In the genomic region with DNA sequence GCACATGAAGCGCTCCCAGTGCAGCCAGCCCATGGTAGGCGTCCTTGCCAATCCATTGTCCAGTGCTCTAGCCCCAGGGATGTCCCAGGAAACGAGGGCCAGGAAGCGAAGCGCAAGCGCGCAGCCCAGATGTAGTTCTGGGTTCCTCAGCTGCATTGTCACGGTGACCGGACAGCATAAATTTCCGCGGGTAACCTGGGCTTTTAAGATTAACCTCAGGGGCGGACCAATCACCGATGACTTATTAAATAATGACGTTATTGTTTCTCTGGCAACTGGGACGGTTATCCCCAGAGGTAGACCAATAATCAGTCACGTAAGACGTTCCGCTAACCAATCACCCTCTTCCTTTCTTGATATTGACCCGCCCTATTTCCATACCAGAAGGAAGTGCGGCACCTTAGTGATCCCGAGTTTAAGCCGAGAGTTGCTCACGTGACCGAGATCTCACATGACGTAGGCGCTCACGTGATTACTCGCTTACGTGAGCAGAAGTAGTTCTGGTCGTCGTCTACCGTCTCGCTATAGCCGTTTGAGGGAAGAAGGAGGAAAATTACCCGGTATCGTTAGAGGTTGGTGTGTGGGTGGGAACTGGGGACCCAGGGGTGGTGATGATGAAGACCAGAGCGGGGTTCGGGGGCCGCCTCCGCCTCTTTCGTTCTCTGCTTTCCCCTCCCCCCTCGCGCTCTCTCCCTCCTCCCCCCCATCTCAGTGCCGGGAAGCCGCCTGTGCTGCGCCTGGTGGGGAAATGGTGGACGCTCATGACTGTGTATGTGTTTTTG, we compare ENCODE assay signal across 1 cellular context.
A peak's percentile ranks its signal among the peaks of the same experiment; 100 is the strongest.
TF ChIP-seq lines count a peak whose summit lies in the region.

A gene (minus strand): TSS at position 178 of the 782 bp plus-strand sequence. CDS start 22 bp downstream, at position 156.
A gene with protein sequence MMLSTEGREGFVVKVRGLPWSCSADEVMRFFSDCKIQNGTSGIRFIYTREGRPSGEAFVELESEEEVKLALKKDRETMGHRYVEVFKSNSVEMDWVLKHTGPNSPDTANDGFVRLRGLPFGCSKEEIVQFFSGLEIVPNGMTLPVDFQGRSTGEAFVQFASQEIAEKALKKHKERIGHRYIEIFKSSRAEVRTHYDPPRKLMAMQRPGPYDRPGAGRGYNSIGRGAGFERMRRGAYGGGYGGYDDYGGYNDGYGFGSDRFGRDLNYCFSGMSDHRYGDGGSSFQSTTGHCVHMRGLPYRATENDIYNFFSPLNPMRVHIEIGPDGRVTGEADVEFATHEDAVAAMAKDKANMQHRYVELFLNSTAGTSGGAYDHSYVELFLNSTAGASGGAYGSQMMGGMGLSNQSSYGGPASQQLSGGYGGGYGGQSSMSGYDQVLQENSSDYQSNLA (plus strand): TSS at position 475 of the 782 bp plus-strand sequence. CDS start 3,767 bp downstream, outside the sequence.

TF ChIP-seq in HEK293, 187 proteins besides CTCF, POLR2A, EP300 and RAD21 (continued from another document and continues in another):
- TF ChIP-seq, protein P1, sequence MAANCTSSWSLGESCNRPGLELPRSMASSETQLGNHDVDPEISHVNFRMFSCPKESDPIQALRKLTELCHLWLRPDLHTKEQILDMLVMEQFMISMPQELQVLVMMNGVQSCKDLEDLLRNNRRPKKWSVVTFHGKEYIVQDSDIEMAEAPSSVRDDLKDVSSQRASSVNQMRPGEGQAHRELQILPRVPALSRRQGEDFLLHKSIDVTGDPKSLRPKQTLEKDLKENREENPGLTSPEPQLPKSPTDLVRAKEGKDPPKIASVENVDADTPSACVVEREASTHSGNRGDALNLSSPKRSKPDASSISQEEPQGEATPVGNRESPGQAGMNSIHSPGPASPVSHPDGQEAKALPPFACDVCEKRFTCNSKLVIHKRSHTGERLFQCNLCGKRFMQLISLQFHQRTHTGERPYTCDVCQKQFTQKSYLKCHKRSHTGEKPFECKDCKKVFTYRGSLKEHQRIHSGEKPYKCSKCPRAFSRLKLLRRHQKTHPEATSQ (tag by site-specific recombination; IDR thresholded peaks at IDR 0.05): no peak
- TF ChIP-seq ZNF473 (tag by site-specific recombination; IDR thresholded peaks at IDR 0.05): no peak
- no peak for TF ChIP-seq ZNF16 (tag by site-specific recombination; IDR thresholded peaks at IDR 0.05; ENCODE audit: low read depth)
- TF ChIP-seq ZXDB (tag by site-specific recombination; IDR thresholded peaks at IDR 0.05): peak; percentile 98
- TF ChIP-seq ZNF626 (tag by site-specific recombination; IDR thresholded peaks at IDR 0.05): no peak
- TF ChIP-seq ZNF514 (tag by site-specific recombination; IDR thresholded peaks at IDR 0.05): no peak
- TF ChIP-seq, protein P2, sequence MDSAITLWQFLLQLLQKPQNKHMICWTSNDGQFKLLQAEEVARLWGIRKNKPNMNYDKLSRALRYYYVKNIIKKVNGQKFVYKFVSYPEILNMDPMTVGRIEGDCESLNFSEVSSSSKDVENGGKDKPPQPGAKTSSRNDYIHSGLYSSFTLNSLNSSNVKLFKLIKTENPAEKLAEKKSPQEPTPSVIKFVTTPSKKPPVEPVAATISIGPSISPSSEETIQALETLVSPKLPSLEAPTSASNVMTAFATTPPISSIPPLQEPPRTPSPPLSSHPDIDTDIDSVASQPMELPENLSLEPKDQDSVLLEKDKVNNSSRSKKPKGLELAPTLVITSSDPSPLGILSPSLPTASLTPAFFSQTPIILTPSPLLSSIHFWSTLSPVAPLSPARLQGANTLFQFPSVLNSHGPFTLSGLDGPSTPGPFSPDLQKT (IDR thresholded peaks at IDR 0.05; ENCODE audit: borderline replicate concordance, low read depth, low read length): no peak
- no peak for TF ChIP-seq SCRT1 (tag by site-specific recombination; IDR thresholded peaks at IDR 0.05; ENCODE audit: borderline replicate concordance)
- TF ChIP-seq ZNF138 (tag by site-specific recombination; IDR thresholded peaks at IDR 0.05; ENCODE audit: borderline replicate concordance): no peak
- TF ChIP-seq ZNF777 (tag by site-specific recombination; IDR thresholded peaks at IDR 0.05; ENCODE audit: borderline replicate concordance): no peak
- no peak for TF ChIP-seq ZNF184 (tag by site-specific recombination; IDR thresholded peaks at IDR 0.05)
- TF ChIP-seq ZNF529 (tag by site-specific recombination; IDR thresholded peaks at IDR 0.05; ENCODE audit: insufficient replicate concordance): no peak
- TF ChIP-seq, protein P3, sequence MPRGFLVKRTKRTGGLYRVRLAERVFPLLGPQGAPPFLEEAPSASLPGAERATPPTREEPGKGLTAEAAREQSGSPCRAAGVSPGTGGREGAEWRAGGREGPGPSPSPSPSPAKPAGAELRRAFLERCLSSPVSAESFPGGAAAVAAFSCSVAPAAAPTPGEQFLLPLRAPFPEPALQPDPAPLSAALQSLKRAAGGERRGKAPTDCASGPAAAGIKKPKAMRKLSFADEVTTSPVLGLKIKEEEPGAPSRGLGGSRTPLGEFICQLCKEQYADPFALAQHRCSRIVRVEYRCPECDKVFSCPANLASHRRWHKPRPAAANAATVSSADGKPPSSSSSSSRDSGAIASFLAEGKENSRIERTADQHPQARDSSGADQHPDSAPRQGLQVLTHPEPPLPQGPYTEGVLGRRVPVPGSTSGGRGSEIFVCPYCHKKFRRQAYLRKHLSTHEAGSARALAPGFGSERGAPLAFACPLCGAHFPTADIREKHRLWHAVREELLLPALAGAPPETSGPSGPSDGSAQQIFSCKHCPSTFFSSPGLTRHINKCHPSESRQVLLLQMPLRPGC (tag by site-specific recombination; IDR thresholded peaks at IDR 0.05): peak; percentile 96
- TF ChIP-seq RBAK (tag by site-specific recombination; IDR thresholded peaks at IDR 0.05): no peak
- peak; percentile 96 for TF ChIP-seq ZNF391 (tag by site-specific recombination; IDR thresholded peaks at IDR 0.05; ENCODE audit: borderline replicate concordance, low read depth)
- TF ChIP-seq, protein P4, sequence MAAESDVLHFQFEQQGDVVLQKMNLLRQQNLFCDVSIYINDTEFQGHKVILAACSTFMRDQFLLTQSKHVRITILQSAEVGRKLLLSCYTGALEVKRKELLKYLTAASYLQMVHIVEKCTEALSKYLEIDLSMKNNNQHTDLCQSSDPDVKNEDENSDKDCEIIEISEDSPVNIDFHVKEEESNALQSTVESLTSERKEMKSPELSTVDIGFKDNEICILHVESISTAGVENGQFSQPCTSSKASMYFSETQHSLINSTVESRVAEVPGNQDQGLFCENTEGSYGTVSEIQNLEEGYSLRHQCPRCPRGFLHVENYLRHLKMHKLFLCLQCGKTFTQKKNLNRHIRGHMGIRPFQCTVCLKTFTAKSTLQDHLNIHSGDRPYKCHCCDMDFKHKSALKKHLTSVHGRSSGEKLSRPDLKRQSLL (tag by site-specific recombination; IDR thresholded peaks at IDR 0.05): no peak
- TF ChIP-seq ZNF274 (IDR thresholded peaks at IDR 0.05; ENCODE audit: low read length): no peak
- TF ChIP-seq ZNF274 (tag by site-specific recombination; IDR thresholded peaks at IDR 0.05; ENCODE audit: borderline replicate concordance): no peak
- TF ChIP-seq ZNF561 (tag by site-specific recombination; IDR thresholded peaks at IDR 0.05; ENCODE audit: borderline replicate concordance): peak; percentile 51
- no peak for TF ChIP-seq ZNF248 (tag by site-specific recombination; IDR thresholded peaks at IDR 0.05)
- peak; percentile 72 for TF ChIP-seq ZNF146 (tag by site-specific recombination; IDR thresholded peaks at IDR 0.05)
- TF ChIP-seq ZNF350 (tag by site-specific recombination; IDR thresholded peaks at IDR 0.05): peak; percentile 3
- TF ChIP-seq ZNF140 (tag by site-specific recombination; IDR thresholded peaks at IDR 0.05): no peak
- peak; percentile 91 for TF ChIP-seq ZFP37 (tag by site-specific recombination; IDR thresholded peaks at IDR 0.05)
- peak; percentile 88 for TF ChIP-seq ZNF610 (tag by site-specific recombination; IDR thresholded peaks at IDR 0.05; ENCODE audit: borderline replicate concordance)
- TF ChIP-seq GLI4 (tag by site-specific recombination; IDR thresholded peaks at IDR 0.05): peak; percentile 84; the same call in 1 of the 2 replicates
- peak; percentile 94 for TF ChIP-seq KLF16 (tag by site-specific recombination; IDR thresholded peaks at IDR 0.05)
- TF ChIP-seq ZFP3 (tag by site-specific recombination; IDR thresholded peaks at IDR 0.05; ENCODE audit: low read depth): no peak
- peak; percentile 95 for TF ChIP-seq SP7 (tag by site-specific recombination; IDR thresholded peaks at IDR 0.05)
- TF ChIP-seq, protein P5, sequence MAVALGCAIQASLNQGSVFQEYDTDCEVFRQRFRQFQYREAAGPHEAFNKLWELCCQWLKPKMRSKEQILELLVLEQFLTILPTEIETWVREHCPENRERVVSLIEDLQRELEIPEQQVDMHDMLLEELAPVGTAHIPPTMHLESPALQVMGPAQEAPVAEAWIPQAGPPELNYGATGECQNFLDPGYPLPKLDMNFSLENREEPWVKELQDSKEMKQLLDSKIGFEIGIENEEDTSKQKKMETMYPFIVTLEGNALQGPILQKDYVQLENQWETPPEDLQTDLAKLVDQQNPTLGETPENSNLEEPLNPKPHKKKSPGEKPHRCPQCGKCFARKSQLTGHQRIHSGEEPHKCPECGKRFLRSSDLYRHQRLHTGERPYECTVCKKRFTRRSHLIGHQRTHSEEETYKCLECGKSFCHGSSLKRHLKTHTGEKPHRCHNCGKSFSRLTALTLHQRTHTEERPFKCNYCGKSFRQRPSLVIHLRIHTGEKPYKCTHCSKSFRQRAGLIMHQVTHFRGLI (tag by site-specific recombination; IDR thresholded peaks at IDR 0.05): no peak
- no peak for TF ChIP-seq ZNF223 (tag by site-specific recombination; IDR thresholded peaks at IDR 0.05)
- TF ChIP-seq ZNF560 (tag by site-specific recombination; IDR thresholded peaks at IDR 0.05; ENCODE audit: borderline replicate concordance): no peak
- TF ChIP-seq ZNF175 (tag by site-specific recombination; IDR thresholded peaks at IDR 0.05): no peak
- TF ChIP-seq OVOL3 (tag by site-specific recombination; IDR thresholded peaks at IDR 0.05): peak; percentile 96
- no peak for TF ChIP-seq ZNF792 (tag by site-specific recombination; IDR thresholded peaks at IDR 0.05)
- TF ChIP-seq, protein P6, sequence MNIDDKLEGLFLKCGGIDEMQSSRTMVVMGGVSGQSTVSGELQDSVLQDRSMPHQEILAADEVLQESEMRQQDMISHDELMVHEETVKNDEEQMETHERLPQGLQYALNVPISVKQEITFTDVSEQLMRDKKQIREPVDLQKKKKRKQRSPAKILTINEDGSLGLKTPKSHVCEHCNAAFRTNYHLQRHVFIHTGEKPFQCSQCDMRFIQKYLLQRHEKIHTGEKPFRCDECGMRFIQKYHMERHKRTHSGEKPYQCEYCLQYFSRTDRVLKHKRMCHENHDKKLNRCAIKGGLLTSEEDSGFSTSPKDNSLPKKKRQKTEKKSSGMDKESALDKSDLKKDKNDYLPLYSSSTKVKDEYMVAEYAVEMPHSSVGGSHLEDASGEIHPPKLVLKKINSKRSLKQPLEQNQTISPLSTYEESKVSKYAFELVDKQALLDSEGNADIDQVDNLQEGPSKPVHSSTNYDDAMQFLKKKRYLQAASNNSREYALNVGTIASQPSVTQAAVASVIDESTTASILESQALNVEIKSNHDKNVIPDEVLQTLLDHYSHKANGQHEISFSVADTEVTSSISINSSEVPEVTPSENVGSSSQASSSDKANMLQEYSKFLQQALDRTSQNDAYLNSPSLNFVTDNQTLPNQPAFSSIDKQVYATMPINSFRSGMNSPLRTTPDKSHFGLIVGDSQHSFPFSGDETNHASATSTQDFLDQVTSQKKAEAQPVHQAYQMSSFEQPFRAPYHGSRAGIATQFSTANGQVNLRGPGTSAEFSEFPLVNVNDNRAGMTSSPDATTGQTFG (tag by site-specific recombination; IDR thresholded peaks at IDR 0.05; ENCODE audit: borderline replicate concordance): no peak; the same call in 1 of the 2 replicates
- TF ChIP-seq, protein P7, sequence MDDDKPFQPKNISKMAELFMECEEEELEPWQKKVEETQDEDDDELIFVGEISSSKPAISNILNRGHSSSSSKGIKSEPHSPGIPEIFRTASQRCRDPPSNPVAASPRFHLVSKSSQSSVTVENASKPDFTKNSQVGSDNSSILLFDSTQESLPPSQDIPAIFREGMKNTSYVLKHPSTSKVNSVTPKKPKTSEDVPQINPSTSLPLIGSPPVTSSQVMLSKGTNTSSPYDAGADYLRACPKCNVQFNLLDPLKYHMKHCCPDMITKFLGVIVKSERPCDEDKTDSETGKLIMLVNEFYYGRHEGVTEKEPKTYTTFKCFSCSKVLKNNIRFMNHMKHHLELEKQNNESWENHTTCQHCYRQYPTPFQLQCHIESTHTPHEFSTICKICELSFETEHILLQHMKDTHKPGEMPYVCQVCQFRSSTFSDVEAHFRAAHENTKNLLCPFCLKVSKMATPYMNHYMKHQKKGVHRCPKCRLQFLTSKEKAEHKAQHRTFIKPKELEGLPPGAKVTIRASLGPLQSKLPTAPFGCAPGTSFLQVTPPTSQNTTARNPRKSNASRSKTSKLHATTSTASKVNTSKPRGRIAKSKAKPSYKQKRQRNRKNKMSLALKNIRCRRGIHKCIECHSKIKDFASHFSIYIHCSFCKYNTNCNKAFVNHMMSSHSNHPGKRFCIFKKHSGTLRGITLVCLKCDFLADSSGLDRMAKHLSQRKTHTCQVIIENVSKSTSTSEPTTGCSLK (tag by site-specific recombination; IDR thresholded peaks at IDR 0.05): no peak
- TF ChIP-seq KLF7 (tag by site-specific recombination; IDR thresholded peaks at IDR 0.05; ENCODE audit: borderline replicate concordance): no peak
- TF ChIP-seq, protein P8, sequence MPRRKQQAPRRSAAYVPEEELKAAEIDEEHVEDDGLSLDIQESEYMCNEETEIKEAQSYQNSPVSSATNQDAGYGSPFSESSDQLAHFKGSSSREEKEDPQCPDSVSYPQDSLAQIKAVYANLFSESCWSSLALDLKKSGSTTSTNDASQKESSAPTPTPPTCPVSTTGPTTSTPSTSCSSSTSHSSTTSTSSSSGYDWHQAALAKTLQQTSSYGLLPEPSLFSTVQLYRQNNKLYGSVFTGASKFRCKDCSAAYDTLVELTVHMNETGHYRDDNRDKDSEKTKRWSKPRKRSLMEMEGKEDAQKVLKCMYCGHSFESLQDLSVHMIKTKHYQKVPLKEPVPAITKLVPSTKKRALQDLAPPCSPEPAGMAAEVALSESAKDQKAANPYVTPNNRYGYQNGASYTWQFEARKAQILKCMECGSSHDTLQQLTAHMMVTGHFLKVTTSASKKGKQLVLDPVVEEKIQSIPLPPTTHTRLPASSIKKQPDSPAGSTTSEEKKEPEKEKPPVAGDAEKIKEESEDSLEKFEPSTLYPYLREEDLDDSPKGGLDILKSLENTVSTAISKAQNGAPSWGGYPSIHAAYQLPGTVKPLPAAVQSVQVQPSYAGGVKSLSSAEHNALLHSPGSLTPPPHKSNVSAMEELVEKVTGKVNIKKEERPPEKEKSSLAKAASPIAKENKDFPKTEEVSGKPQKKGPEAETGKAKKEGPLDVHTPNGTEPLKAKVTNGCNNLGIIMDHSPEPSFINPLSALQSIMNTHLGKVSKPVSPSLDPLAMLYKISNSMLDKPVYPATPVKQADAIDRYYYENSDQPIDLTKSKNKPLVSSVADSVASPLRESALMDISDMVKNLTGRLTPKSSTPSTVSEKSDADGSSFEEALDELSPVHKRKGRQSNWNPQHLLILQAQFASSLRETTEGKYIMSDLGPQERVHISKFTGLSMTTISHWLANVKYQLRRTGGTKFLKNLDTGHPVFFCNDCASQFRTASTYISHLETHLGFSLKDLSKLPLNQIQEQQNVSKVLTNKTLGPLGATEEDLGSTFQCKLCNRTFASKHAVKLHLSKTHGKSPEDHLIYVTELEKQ (tag by site-specific recombination; IDR thresholded peaks at IDR 0.05; ENCODE audit: borderline replicate concordance): peak; percentile 48; the same call in 1 of the 2 replicates
